ENCODE assay signal across 19 cellular contexts in the genomic region with DNA sequence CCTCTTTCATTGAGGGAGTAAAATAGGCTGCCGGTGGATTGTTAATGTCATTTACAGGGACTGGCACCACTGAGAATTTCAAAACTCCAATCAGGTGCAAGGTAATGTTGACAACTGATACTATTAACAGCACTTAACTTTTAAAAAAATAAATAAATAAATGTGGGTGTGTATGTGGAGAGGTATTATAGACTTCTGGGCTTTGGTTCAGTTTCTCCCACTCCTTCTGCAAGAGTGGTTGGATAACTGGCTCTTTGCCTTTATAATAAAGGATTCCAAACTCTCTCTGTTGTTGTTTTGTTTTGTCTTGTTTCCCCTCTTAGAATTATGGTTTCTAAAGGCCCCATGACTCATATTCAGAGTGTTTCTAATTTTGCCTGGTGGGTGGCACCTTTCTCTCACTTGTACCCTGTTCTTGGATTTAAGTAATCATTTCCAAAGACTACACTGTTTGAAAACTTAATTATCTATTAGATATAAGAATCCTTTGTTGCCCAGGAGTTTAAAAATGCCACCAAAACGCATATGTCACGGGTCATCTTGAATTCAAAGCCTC.
DNase-seq lines count a peak whose midpoint lies in the region; ATAC-seq, FAIRE-seq and TF ChIP-seq lines count a peak whose summit lies in the region.
"Had no signal": no experiment of that assay in that cellular context is flagged by ENCODE, and none has a peak within 500 bp of the region (broad histone marks: within the 10 kb centered on the region; RNA-seq: fewer than 3 reads in every experiment).

No MANE protein-coding gene starts in this region.

- no peak overlapping the region for H3K4me3 ChIP-seq in fibroblast of mammary gland (ENCODE audit: control insufficient read depth, low read depth, low read length)
- H3K4me3 ChIP-seq: ovary, suprapubic skin had no signal

- DNase-seq in fibroblast of mammary gland (ENCODE audit: low read depth) (peak; percentile 27), NCI-H187 treated with DMSO at 0.1 percent for 48 hours (lab: John Stamatoyannopoulos, UW) (no peak), urothelium cell line (ENCODE audit: low spot score) (no peak)
- DNase-seq: activated CD4-positive, CD25-positive, alpha-beta regulatory T cell; cerebellar nuclear complex; DMS 273 treated with DMSO at 0.1 percent for 48 hours; endodermal cell; foreskin keratinocyte; left ventricle myocardium superior; NCI-H226; ovary; SHP77 treated with DMSO at 0.1 percent for 48 hours; stimulated activated CD4-positive, alpha-beta T cell treated with anti-CD3 and anti-CD28 coated beads, Interleukin-4, amount 100 ng/mL, for 4 hours; T-helper 2 cell had no signal

- no peak for TF ChIP-seq CTCF in fibroblast of mammary gland (conservative IDR thresholded peaks at IDR 0.05; ENCODE audit: control insufficient read depth, insufficient read depth, low read depth, low read length)

- ATAC-seq in GM18520 (IDR thresholded peaks at IDR 0.05; ENCODE audit: unreplicated experiment) (peak; percentile 43), GM21360 (IDR thresholded peaks at IDR 0.05; ENCODE audit: unreplicated experiment) (peak; percentile 40), HG03469 (IDR thresholded peaks at IDR 0.05; ENCODE audit: unreplicated experiment) (peak; percentile 29), GM18502 (IDR thresholded peaks at IDR 0.05; ENCODE audit: poor library complexity, unreplicated experiment) (no peak)
- ATAC-seq: foreskin keratinocyte, left ventricle myocardium superior had no signal

- no peak for FAIRE-seq in urothelium cell line (lab: Jason Lieb, UNC)
